In the genomic region with DNA sequence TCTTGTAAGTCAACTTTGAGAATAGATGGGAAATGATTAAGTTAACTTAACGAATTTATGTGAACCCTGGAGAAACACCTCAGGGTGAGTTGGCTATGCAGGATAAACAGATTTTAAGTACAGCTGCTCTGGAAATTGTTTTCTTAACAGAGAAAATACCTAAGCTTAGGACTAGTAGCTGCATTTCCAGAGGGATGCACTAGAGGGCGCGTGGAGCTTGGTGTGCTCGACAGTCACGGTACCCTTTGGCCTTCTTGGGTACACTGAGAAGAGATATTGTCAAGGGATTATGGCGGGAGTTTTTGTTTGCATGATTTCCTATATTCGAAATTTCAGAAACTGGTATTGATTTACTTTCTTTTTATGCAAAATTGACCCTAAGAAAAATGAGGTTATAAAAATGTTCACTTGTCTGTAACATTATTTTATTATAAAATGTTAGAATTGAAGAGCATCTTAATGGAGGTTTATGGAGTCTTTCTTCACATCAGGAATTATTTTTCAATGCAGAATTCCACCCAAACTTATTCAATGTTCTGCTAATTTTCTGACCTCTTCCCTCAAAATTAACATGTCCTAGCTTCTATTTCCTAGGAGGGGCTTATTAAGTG, we compare ENCODE assay signal across 8 cellular contexts. TPM values are rescaled to one million over a fixed set of nuclear protein-coding genes. Genes with fewer than 3 reads are reported as not detected.
A peak's percentile ranks its signal among the peaks of the same experiment; 100 is the strongest.
DNase-seq lines count a peak whose midpoint lies in the region; ATAC-seq, FAIRE-seq and TF ChIP-seq lines count a peak whose summit lies in the region.

No MANE protein-coding gene starts in this region.

- H3K4me3 ChIP-seq in WERI-Rb-1 (ENCODE audit: low read depth, low read length) (no peak overlapping the region), bronchial epithelial cell (ENCODE audit: low read depth, low read length) (no peak overlapping the region), kidney epithelial cell (ENCODE audit: low read depth, low read length) (no peak overlapping the region)

- H3K36me3 ChIP-seq in WERI-Rb-1, result no peaks in the 10 kb centered on the region
- H3K36me3 ChIP-seq in bronchial epithelial cell (ENCODE audit: control insufficient read depth, insufficient read depth, low read length), result no peaks in the 10 kb centered on the region
- H3K36me3 ChIP-seq in kidney epithelial cell (ENCODE audit: control insufficient read depth, insufficient read depth, low read length), result no peaks in the 10 kb centered on the region

- H3K27me3 ChIP-seq in WERI-Rb-1 (ENCODE audit: insufficient read depth, low read depth, severe bottlenecking) (no peaks in the 10 kb centered on the region), bronchial epithelial cell (ENCODE audit: control insufficient read depth, insufficient read depth, low read length) (no peaks in the 10 kb centered on the region), kidney epithelial cell (ENCODE audit: control insufficient read depth, insufficient read depth, low read length) (no peaks in the 10 kb centered on the region)

- ATAC-seq in GM18907 (IDR thresholded peaks at IDR 0.05; ENCODE audit: unreplicated experiment), result peak; percentile 94
- ATAC-seq in HG03135 (IDR thresholded peaks at IDR 0.05; ENCODE audit: unreplicated experiment), result peak; percentile 93

- FAIRE-seq in bronchial epithelial cell (lab: Jason Lieb, UNC), result no peak

- H3K27ac ChIP-seq in WERI-Rb-1, result no peak overlapping the region

- DNase-seq in AML-193 (lab: John Stamatoyannopoulos, UW) (peak; percentile 54 to 57), NCI-H2171 treated with DMSO at 0.1 percent for 48 hours (lab: John Stamatoyannopoulos, UW) (peak; percentile 78), WERI-Rb-1 (peak; percentile 66), bronchial epithelial cell (ENCODE audit: low read depth) (peak; percentile 53), kidney epithelial cell (ENCODE audit: low read depth) (peak; percentile 31)
- peak; percentile 73 to 78 for DNase-seq in stimulated activated CD4-positive, alpha-beta T cell treated with anti-CD3 and anti-CD28 coated beads, Interleukin-2, amount 100 ng/mL, for 24 hours

- TF ChIP-seq CTCF in WERI-Rb-1 (IDR thresholded peaks at IDR 0.05; ENCODE audit: low read depth, low read length) (peak; percentile 65), bronchial epithelial cell (IDR thresholded peaks at IDR 0.05; ENCODE audit: insufficient read depth, low read length, severe bottlenecking) (peak; percentile 81), kidney epithelial cell (IDR thresholded peaks at IDR 0.05; ENCODE audit: insufficient read depth, low read length, poor library complexity, severe bottlenecking) (peak; percentile 98)

- H3K9me3 ChIP-seq in WERI-Rb-1 (ENCODE audit: severe bottlenecking), result no peaks in the 10 kb centered on the region

RNA-seq across cellular contexts. Expression of a gene that starts 58.4 kb away (rescaled TPM):
- total RNA-seq in bronchial epithelial cell (not detected in 2 replicates), kidney epithelial cell (0.34 and 2.3 TPM in 2 replicates)
